Comparison of ENCODE assay signal across 8 cellular contexts in genomic region chr1:45010855-45011811, GRCh38. TPM values are rescaled to one million over a fixed set of nuclear protein-coding genes. Genes with fewer than 3 reads are reported as not detected.
DNase-seq lines count a peak whose midpoint lies in the region; TF ChIP-seq lines count a peak whose summit lies in the region.

TSS of gene HECTD3 (minus strand) at chr1:45011324. CDS start at chr1:45011257, 67 bp downstream.

- no peaks in the 10 kb centered on the region for H3K9me3 Mint-ChIP-seq in neural crest cell

- H3K79me2 ChIP-seq in Loucy (ENCODE audit: insufficient read depth, low read length), result peaks cover 12% of the 10 kb centered on the region

- H3K36me3 Mint-ChIP-seq in neural crest cell (ENCODE audit: low read depth), result no peaks in the 10 kb centered on the region

- peaks cover 8% of the 10 kb centered on the region; the same call in 1 of the 2 replicates for H3K36me3 ChIP-seq in Loucy (ENCODE audit: insufficient read depth, low read length)

- H3K4me3 Mint-ChIP-seq in neural crest cell, result peak within 1 kb of the TSS; percentile 94

- no peaks in the 10 kb centered on the region for H3F3A ChIP-seq in Loucy (ENCODE audit: low read depth)

- no peaks in the 10 kb centered on the region for H3K27me3 ChIP-seq in Loucy (ENCODE audit: insufficient read depth, low read length, poor library complexity, severe bottlenecking)

- no peaks in the 10 kb centered on the region for H3K27me3 Mint-ChIP-seq in neural crest cell (ENCODE audit: low read depth)

- no peaks in the 10 kb centered on the region for H3K9me2 ChIP-seq in Loucy (replicated peaks; ENCODE audit: low read depth, low read length)

- H3K4me1 Mint-ChIP-seq in neural crest cell, result peaks cover 37% of the 10 kb centered on the region

- H3K27ac Mint-ChIP-seq in neural crest cell (ENCODE audit: unreplicated experiment), result peak within 1 kb of the TSS; percentile 76

- H3K9ac ChIP-seq in Loucy (ENCODE audit: low read depth, low read length, poor library complexity, severe bottlenecking), result peak within 1 kb of the TSS; percentile 79

- H3K4me3 ChIP-seq in Loucy (ENCODE audit: low read length, poor library complexity, severe bottlenecking) (peak within 1 kb of the TSS; percentile 86), foreskin fibroblast (ENCODE audit: low read depth in 1 of 2, low read length in 2 of 2) (peak within 1 kb of the TSS; percentile 87 to 95)

- TF ChIP-seq CTCF in Loucy (conservative IDR thresholded peaks at IDR 0.05; ENCODE audit: low read length) (no peak), foreskin fibroblast (IDR thresholded peaks at IDR 0.05; ENCODE audit: low read depth, low read length) (no peak), neural crest cell (conservative IDR thresholded peaks at IDR 0.05) (no peak), subcutaneous adipose tissue (IDR thresholded peaks at IDR 0.05; ENCODE audit: low read depth) (no peak)

- H3K4me2 ChIP-seq in Loucy (ENCODE audit: low read depth, low read length, poor library complexity, severe bottlenecking), result peak within 1 kb of the TSS; percentile 98

- H3K4me1 ChIP-seq in Loucy (ENCODE audit: insufficient read depth, low read length, poor library complexity, severe bottlenecking), result peaks cover 33% of the 10 kb centered on the region

- no peaks in the 10 kb centered on the region for H4K20me1 ChIP-seq in Loucy (ENCODE audit: insufficient read depth, low read length, poor library complexity, severe bottlenecking)

- H3K9me3 ChIP-seq in Loucy (ENCODE audit: insufficient read depth, low read depth, low read length), result no peaks in the 10 kb centered on the region

- H2AFZ ChIP-seq in Loucy (ENCODE audit: low read length), result peak within 1 kb of the TSS; percentile 98

- peak; percentile 79 for DNase-seq in ELF-1 (ENCODE audit: low read depth, low spot score)
- DNase-seq in H4 (ENCODE audit: low spot score), result peak; percentile 85
- peak; percentile 72 for DNase-seq in SHP77 treated with DMSO at 0.1 percent for 48 hours (lab: John Stamatoyannopoulos, UW)
- DNase-seq in activated gamma-delta T cell treated with Interleukin-2 at 50 U/mL for 16 hours, result peak; percentile 69
- peak; percentile 70 to 87 for DNase-seq in foreskin fibroblast
- DNase-seq in neural crest cell (ENCODE audit: low read depth, low spot score), result peak; percentile 59

RNA-seq across cellular contexts. Expression of gene HECTD3, which starts in this region (rescaled TPM):
- total RNA-seq in H4 (2014; rRNA removed; shearing (Covaris generic)), result 16.7 and 20.9 TPM in 2 replicates
- total RNA-seq in neural crest cell (26.8 and 29.3 TPM in 2 replicates), subcutaneous adipose tissue (100 to 1,000 TPM in 1 of 4 donors, 10 to 100 TPM in 3; 38.8 to 100 (median 43.6) TPM)

Comparison
In these comparisons a context has a peak if more than half of its experiments do, and no peak if none do; other contexts are left out.
1. Peak in every context shown above with its lines: DNase-seq and H3K4me3 ChIP-seq.